ENCODE assay signal across 8 cellular contexts in the genomic region with DNA sequence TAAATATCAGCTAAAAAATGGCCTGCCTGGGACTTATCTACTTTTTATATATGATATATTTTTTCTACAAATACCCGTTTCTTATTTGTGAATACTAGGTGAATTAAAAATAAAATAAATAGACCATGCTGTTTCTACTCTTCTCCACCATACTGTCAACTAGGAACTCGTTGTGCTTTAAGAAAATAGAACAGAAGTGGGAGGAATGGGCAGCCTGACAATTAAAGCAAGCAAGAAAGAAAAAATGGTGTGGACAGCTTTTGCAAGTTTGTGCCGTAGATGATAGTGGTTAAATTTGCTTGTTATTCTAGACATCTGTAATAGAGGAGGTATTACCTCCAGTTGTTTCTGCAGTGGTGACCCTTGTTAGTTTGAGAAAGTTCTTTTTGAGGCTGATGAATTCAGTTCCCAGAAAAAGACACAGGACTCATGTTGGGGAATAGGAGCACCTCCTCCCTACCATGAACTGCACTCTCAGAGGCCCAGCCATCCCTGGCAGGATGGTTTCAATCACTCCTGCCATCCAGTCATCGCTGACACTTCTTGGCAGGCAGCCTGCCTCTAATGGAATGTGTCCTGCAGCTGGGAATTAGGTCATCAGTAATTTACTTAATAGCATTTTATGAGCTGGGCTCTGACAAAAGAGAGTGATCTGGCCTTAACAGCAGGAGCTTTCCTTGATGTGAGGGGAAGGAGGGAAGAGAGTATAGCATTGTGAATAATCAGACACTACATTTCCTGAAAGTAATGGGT.
DNase-seq lines count a peak whose midpoint lies in the region; ATAC-seq, FAIRE-seq and TF ChIP-seq lines count a peak whose summit lies in the region.

No MANE protein-coding gene starts in this region.

- H3K79me2 ChIP-seq in GM23248 (ENCODE audit: insufficient read depth), result no peaks in the 10 kb centered on the region
- H3K79me2 ChIP-seq in MM.1S (ENCODE audit: low read length), result no peaks in the 10 kb centered on the region

- FAIRE-seq in RCC 7860 (lab: Jason Lieb, UNC), result peak; percentile 77

- 21 to 25% methylated on average over 4 of the region's 4 CpGs for WGBS in GM23248 (ENCODE audit: low coverage in 1 of 2, low lambda C conversion rate in 2 of 2, missing lambda C conversion rate in 2 of 2), 2 experiments
- 52% methylated on average over 3 of the region's 4 CpGs for WGBS in gastroesophageal sphincter (ENCODE audit: low coverage in 1 of 2), 2 donors

- H3K9me2 ChIP-seq in GM23248 (ENCODE audit: insufficient read depth) (no peaks in the 10 kb centered on the region), MM.1S (replicated peaks; ENCODE audit: insufficient read depth, low read length) (no peaks in the 10 kb centered on the region)

- H3K4me2 ChIP-seq in GM23248 (ENCODE audit: unreplicated experiment), result peak overlapping the region; percentile 40
- H3K4me2 ChIP-seq in MM.1S (ENCODE audit: low read depth, low read length), result no peak overlapping the region

- no peak for TF ChIP-seq CTCF in gastroesophageal sphincter (IDR thresholded peaks at IDR 0.05)
- TF ChIP-seq CTCF in MM.1S (IDR thresholded peaks at IDR 0.05; ENCODE audit: low read length), result no peak

- H2AFZ ChIP-seq in GM23248, result peak overlapping the region; percentile 62; the same call in 1 of the 2 replicates
- H2AFZ ChIP-seq in MM.1S (ENCODE audit: low read length), result no peak overlapping the region

- no peak for TF ChIP-seq EP300 in gastroesophageal sphincter (IDR thresholded peaks at IDR 0.05)

- H4K20me1 ChIP-seq in GM23248 (ENCODE audit: insufficient read depth), result no peaks in the 10 kb centered on the region
- no peaks in the 10 kb centered on the region for H4K20me1 ChIP-seq in MM.1S (ENCODE audit: insufficient read depth, low read length)

- H3K36me3 ChIP-seq in GM23248 (ENCODE audit: low read depth) (no peaks in the 10 kb centered on the region), gastroesophageal sphincter (no peaks in the 10 kb centered on the region), MM.1S (replicated peaks; ENCODE audit: insufficient read depth, low read length) (no peaks in the 10 kb centered on the region)

- in situ Hi-C loops in GM23248 (cut with MboI), result no loop called here

- H3K4me3 ChIP-seq in GM23248, result peak overlapping the region; percentile 13; the same call in 1 of the 2 replicates
- no peak overlapping the region for H3K4me3 ChIP-seq in gastroesophageal sphincter
- H3K4me3 ChIP-seq in MM.1S (ENCODE audit: low read length), result no peak overlapping the region

- no peak for TF ChIP-seq POLR2A in gastroesophageal sphincter (IDR thresholded peaks at IDR 0.05)

- H3F3A ChIP-seq in GM23248 (ENCODE audit: insufficient read depth) (peaks cover 15% of the 10 kb centered on the region; the same call in 1 of the 2 replicates), MM.1S (ENCODE audit: insufficient read depth, low read length) (no peaks in the 10 kb centered on the region)

- H3K27me3 ChIP-seq in GM23248 (replicated peaks; ENCODE audit: insufficient read depth) (no peaks in the 10 kb centered on the region), gastroesophageal sphincter (no peaks in the 10 kb centered on the region), MM.1S (replicated peaks; ENCODE audit: insufficient read depth, low read length) (no peaks in the 10 kb centered on the region)

- 0 out of 2 replicates have a peak overlapping the region, but pooled peaks have one; percentile 16 for H3K9ac ChIP-seq in GM23248
- H3K9ac ChIP-seq in MM.1S (ENCODE audit: low read length), result no peak overlapping the region

- H3K4me1 ChIP-seq in GM23248 (ENCODE audit: insufficient read depth) (peaks cover 19% of the 10 kb centered on the region), gastroesophageal sphincter (peaks cover 0 to 8% (median 0%) of the 10 kb centered on the region in 3 donors), MM.1S (ENCODE audit: low read length) (no peaks in the 10 kb centered on the region)

- ATAC-seq in gastroesophageal sphincter, result peak; percentile 61

- peak overlapping the region; percentile 39; the same call in 1 of the 2 replicates for H3K27ac ChIP-seq in GM23248
- H3K27ac ChIP-seq in gastroesophageal sphincter, result no peak overlapping the region
- no peak overlapping the region for H3K27ac ChIP-seq in MM.1S (ENCODE audit: low read length)

- no peaks in the 10 kb centered on the region for H3K9me3 ChIP-seq in GM23248 (ENCODE audit: low read depth)
- H3K9me3 ChIP-seq in gastroesophageal sphincter, result no peaks in the 10 kb centered on the region
- H3K9me3 ChIP-seq in MM.1S (replicated peaks; ENCODE audit: insufficient read depth, low read length), result no peaks in the 10 kb centered on the region

- DNase-seq in GM23248 (peak; percentile 91), RCC 7860 (ENCODE audit: low spot score) (peak; percentile 66), renal cortical epithelial cell (ENCODE audit: low read depth) (peak; percentile 93), MM.1S (no peak), activated gamma-delta T cell (lab: John Stamatoyannopoulos, UW) (no peak)
- DNase-seq in activated CD4-positive, CD25-positive, alpha-beta regulatory T cell treated with anti-CD3 and anti-CD28 coated beads, Interleukin-2, amount 50 U/mL, for 72 hours, result no peak
- no peak for DNase-seq in stimulated activated CD4-positive, alpha-beta T cell treated with anti-CD3 and anti-CD28 coated beads, Interleukin-2, amount 100 ng/mL, for 24 hours

Comparison
In these comparisons a context has a peak if more than half of its experiments do, and no peak if none do; other contexts are left out.
1. DNase-seq: peak in GM23248 (single experiment), RCC 7860 (single experiment) and renal cortical epithelial cell (single experiment); none in activated CD4-positive, CD25-positive, alpha-beta regulatory T cell treated with anti-CD3 and anti-CD28 coated beads, Interleukin-2, amount 50 U/mL, for 72 hours (single experiment), MM.1S (single experiment), stimulated activated CD4-positive, alpha-beta T cell treated with anti-CD3 and anti-CD28 coated beads, Interleukin-2, amount 100 ng/mL, for 24 hours (0 of 2) and activated gamma-delta T cell (single experiment).